In the genomic region with DNA sequence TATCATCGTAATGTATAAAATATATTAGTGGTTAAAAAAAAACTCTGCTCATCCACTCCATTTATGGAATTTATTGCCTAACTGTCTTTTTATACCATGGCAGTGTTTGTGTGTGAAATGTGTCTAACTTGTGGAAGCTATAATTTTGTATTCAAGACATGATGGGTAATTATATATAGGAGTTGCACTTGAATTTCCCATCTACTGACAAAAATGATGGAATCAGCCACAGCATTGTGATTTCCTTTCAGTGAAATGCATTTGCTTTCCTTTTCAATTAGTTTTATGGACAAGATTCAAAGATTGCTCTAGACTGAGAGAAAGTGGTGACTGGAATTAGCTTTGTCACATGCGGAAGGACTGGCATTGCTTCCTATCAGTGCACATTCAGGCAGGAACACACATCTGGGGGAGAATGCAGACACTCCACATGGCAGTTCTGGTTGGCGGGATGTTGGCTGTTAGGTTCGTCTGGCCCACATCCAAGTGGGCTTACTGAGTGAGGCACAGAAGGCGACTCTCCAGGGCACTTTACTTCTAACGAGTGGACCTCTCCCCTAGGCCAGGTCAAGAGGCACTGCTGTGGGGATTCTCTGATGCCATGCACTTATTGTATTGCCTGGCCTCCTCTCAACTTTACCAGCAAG, we compare ENCODE assay signal across 13 cellular contexts.
A peak's percentile ranks its signal among the peaks of the same experiment; 100 is the strongest.
DNase-seq lines count a peak whose midpoint lies in the region; ATAC-seq and TF ChIP-seq lines count a peak whose summit lies in the region.
"Had no signal": no experiment of that assay in that cellular context is flagged by ENCODE, and none has a peak within 500 bp of the region (broad histone marks: within the 10 kb centered on the region; RNA-seq: fewer than 3 reads in every experiment).

No MANE protein-coding gene starts in this region.

- H3K4me3 Mint-ChIP-seq in mesothelial cell of epicardium = no peak overlapping the region
- H3K4me3 Mint-ChIP-seq: CD4-positive, CD25-positive, alpha-beta regulatory T cell; H9 had no signal

- intact Hi-C loops in Right ventricle myocardium superior (cut with DNase I) = no loop called here
- intact Hi-C loops in Right ventricle myocardium inferior (cut with DNase I) = loop anchor here (5.0 to 10.0 kb wide), 4 partner anchors 401 to 627 kb away; a partner anchor contains a TSS

- H3K27ac Mint-ChIP-seq in mesothelial cell of epicardium = no peak overlapping the region
- H3K27ac Mint-ChIP-seq: CD4-positive, CD25-positive, alpha-beta regulatory T cell; H9 had no signal

- no peaks in the 10 kb centered on the region for H3K9me3 Mint-ChIP-seq in mesothelial cell of epicardium
- H3K9me3 Mint-ChIP-seq: H9 had no signal

- peak; percentile 26 for ATAC-seq in Right ventricle myocardium superior (ENCODE audit: poor library complexity)
- ATAC-seq in Right ventricle myocardium inferior = no peak
- ATAC-seq in SK-N-SH treated with all-trans-retinoic acid at 6 μM for 48 hours = no peak
- ATAC-seq: GM12878 had no signal

- DNase-seq in NCI-H2029 treated with DMSO at 0.1 percent for 48 hours (lab: John Stamatoyannopoulos, UW) (peak; percentile 8), NCI-H2029 (lab: John Stamatoyannopoulos, UW) (no peak), Right ventricle myocardium superior (peak; percentile 52), Right ventricle myocardium inferior (ENCODE audit: missing footprints) (no peak), NCI-H1092 (lab: John Stamatoyannopoulos, UW) (peak; percentile 30), mesothelial cell of epicardium (ENCODE audit: low spot score in 2 of 2, unreplicated experiment in 2 of 2) (no peak), DMS114 treated with DMSO at 0.1 percent for 48 hours (lab: John Stamatoyannopoulos, UW; ENCODE audit: unreplicated experiment) (no peak)
- DNase-seq: AML-193; CD4-positive, CD25-positive, alpha-beta regulatory T cell; GOT3; H9 had no signal

- no peaks in the 10 kb centered on the region for H3K36me3 Mint-ChIP-seq in mesothelial cell of epicardium
- H3K36me3 Mint-ChIP-seq: CD4-positive, CD25-positive, alpha-beta regulatory T cell had no signal

- peaks cover 12% of the 10 kb centered on the region for H3K27me3 Mint-ChIP-seq in mesothelial cell of epicardium (ENCODE audit: low read depth)
- H3K27me3 Mint-ChIP-seq: CD4-positive, CD25-positive, alpha-beta regulatory T cell had no signal

- TF ChIP-seq CTCF in mesothelial cell of epicardium (IDR thresholded peaks at IDR 0.05; ENCODE audit: unreplicated experiment) = no peak

- peaks cover 5% of the 10 kb centered on the region for H3K4me1 Mint-ChIP-seq in mesothelial cell of epicardium
- H3K4me1 Mint-ChIP-seq: CD4-positive, CD25-positive, alpha-beta regulatory T cell had no signal

TF ChIP-seq in SK-N-SH treated with all-trans-retinoic acid at 6 μM for 48 hours, 23 proteins besides CTCF, POLR2A, EP300 and RAD21:
- TF ChIP-seq ZFP3 (CRISPR knock-in tag; IDR thresholded peaks at IDR 0.05) = no peak
- TF ChIP-seq TCF4 (CRISPR knock-in tag; IDR thresholded peaks at IDR 0.05; ENCODE audit: borderline replicate concordance) = peak; percentile 12; the same call in 1 of the 2 replicates

Comparison
In these comparisons a context has a peak if more than half of its experiments do, and no peak if none do; other contexts are left out.
1. DNase-seq: peak in NCI-H2029 treated with DMSO at 0.1 percent for 48 hours (single experiment), Right ventricle myocardium superior (single experiment) and NCI-H1092 (single experiment); none in NCI-H2029 (single experiment), Right ventricle myocardium inferior (single experiment), mesothelial cell of epicardium (0 of 2) and DMS114 treated with DMSO at 0.1 percent for 48 hours (single experiment).